ENCODE assay signal across 1 cellular context in the genomic region with DNA sequence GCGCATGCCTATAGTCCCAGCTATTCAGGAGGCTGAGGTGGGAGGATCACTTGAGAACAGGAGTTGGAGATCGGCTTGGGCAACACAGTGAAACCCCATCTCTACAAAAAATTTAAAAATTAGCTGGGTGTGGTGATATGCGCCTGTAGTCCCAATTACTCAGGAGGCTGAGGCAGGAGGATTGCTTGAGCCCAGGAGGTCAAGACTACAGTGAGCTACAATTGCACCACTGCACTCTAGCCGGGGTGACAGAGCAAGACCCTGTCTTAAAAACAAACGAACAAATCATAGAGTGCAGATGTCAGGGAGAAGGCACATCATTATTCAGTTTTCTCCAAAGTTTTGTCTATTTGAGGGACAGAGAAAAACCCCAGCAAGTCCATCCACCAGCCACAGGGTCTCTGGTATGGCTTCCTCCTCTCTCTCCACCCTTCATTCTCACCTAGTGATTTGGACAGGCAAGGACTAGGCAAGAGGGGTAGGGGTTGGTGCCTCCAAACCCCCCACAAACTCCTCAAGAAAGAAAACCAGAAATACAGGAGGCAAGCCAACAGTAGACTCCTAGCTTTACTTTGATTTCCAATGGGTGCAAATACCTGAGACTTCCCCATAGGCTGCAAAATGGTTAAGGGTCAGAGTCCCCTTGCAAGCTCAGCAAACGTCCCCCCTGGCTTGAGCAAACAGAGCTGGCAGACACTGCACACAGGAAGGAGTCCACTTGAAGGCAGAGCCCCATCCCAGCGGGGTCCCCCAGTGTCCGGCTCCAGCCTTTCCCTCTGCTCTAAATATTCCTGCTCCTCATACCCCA.
TF ChIP-seq lines count a peak whose summit lies in the region.

No MANE protein-coding gene starts in this region.

TF ChIP-seq in HepG2, 621 proteins besides CTCF, POLR2A, EP300 and RAD21 (continued from another document and continues in another):
- TF ChIP-seq ZNF570 (CRISPR knock-in tag; IDR thresholded peaks at IDR 0.05; ENCODE audit: borderline replicate concordance): no peak
- no peak for TF ChIP-seq ZNF891 (CRISPR knock-in tag; IDR thresholded peaks at IDR 0.05)
- TF ChIP-seq, protein P1, sequence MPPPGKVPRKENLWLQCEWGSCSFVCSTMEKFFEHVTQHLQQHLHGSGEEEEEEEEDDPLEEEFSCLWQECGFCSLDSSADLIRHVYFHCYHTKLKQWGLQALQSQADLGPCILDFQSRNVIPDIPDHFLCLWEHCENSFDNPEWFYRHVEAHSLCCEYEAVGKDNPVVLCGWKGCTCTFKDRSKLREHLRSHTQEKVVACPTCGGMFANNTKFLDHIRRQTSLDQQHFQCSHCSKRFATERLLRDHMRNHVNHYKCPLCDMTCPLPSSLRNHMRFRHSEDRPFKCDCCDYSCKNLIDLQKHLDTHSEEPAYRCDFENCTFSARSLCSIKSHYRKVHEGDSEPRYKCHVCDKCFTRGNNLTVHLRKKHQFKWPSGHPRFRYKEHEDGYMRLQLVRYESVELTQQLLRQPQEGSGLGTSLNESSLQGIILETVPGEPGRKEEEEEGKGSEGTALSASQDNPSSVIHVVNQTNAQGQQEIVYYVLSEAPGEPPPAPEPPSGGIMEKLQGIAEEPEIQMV (CRISPR knock-in tag; IDR thresholded peaks at IDR 0.05; ENCODE audit: low read depth): no peak
- TF ChIP-seq WIZ (CRISPR knock-in tag; IDR thresholded peaks at IDR 0.05): no peak
- no peak for TF ChIP-seq ZFP36 (IDR thresholded peaks at IDR 0.05; ENCODE audit: borderline replicate concordance, low read depth, low read length, partially characterized antibody)
- no peak for TF ChIP-seq FOXP1 (IDR thresholded peaks at IDR 0.05)
- TF ChIP-seq FOXP1 (CRISPR knock-in tag; IDR thresholded peaks at IDR 0.05): 0 out of 2 replicates have a peak, but pooled peaks have one; percentile 16
- TF ChIP-seq SOX6 (IDR thresholded peaks at IDR 0.05): no peak
- TF ChIP-seq SOX6 (CRISPR knock-in tag; IDR thresholded peaks at IDR 0.05): no peak
- no peak for TF ChIP-seq U2AF2 (IDR thresholded peaks at IDR 0.05; ENCODE audit: low read depth, low read length)
- TF ChIP-seq ZNF563 (CRISPR knock-in tag; IDR thresholded peaks at IDR 0.05): no peak; the same call in 1 of the 2 replicates
- peak; percentile 95 for TF ChIP-seq ZNF652 (CRISPR knock-in tag; IDR thresholded peaks at IDR 0.05; ENCODE audit: borderline replicate concordance, low read depth)
- no peak for TF ChIP-seq ZNF747 (CRISPR knock-in tag; IDR thresholded peaks at IDR 0.05; ENCODE audit: borderline replicate concordance)
- TF ChIP-seq SMAD3 (CRISPR knock-in tag; IDR thresholded peaks at IDR 0.05): no peak
- TF ChIP-seq KDM6A (CRISPR knock-in tag; IDR thresholded peaks at IDR 0.05; ENCODE audit: low read depth): peak; percentile 66
- no peak for TF ChIP-seq ZBTB44 (CRISPR knock-in tag; IDR thresholded peaks at IDR 0.05)
- TF ChIP-seq FOXJ3 (CRISPR knock-in tag; IDR thresholded peaks at IDR 0.05; ENCODE audit: borderline replicate concordance): no peak
- TF ChIP-seq, protein P2, sequence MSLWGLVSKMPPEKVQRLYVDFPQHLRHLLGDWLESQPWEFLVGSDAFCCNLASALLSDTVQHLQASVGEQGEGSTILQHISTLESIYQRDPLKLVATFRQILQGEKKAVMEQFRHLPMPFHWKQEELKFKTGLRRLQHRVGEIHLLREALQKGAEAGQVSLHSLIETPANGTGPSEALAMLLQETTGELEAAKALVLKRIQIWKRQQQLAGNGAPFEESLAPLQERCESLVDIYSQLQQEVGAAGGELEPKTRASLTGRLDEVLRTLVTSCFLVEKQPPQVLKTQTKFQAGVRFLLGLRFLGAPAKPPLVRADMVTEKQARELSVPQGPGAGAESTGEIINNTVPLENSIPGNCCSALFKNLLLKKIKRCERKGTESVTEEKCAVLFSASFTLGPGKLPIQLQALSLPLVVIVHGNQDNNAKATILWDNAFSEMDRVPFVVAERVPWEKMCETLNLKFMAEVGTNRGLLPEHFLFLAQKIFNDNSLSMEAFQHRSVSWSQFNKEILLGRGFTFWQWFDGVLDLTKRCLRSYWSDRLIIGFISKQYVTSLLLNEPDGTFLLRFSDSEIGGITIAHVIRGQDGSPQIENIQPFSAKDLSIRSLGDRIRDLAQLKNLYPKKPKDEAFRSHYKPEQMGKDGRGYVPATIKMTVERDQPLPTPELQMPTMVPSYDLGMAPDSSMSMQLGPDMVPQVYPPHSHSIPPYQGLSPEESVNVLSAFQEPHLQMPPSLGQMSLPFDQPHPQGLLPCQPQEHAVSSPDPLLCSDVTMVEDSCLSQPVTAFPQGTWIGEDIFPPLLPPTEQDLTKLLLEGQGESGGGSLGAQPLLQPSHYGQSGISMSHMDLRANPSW (CRISPR knock-in tag; IDR thresholded peaks at IDR 0.05; ENCODE audit: borderline replicate concordance): no peak
- no peak for TF ChIP-seq FOXO4 (CRISPR knock-in tag; conservative IDR thresholded peaks at IDR 0.05)
- no peak for TF ChIP-seq KLF11 (CRISPR knock-in tag; IDR thresholded peaks at IDR 0.05)
- TF ChIP-seq ZBTB40 (IDR thresholded peaks at IDR 0.05): no peak
- no peak for TF ChIP-seq ZBTB40 (CRISPR knock-in tag; IDR thresholded peaks at IDR 0.05)
- TF ChIP-seq ETV5 (CRISPR knock-in tag; IDR thresholded peaks at IDR 0.05; ENCODE audit: borderline replicate concordance): peak; percentile 58; the same call in 1 of the 2 replicates
- TF ChIP-seq POLR2AphosphoS2 (IDR thresholded peaks at IDR 0.05; ENCODE audit: low read depth, low read length): no peak
- TF ChIP-seq ZNF691 (CRISPR knock-in tag; IDR thresholded peaks at IDR 0.05; ENCODE audit: borderline replicate concordance, low read depth): peak; percentile 55; the same call in 1 of the 2 replicates
- TF ChIP-seq ATF7-NPFF (CRISPR knock-in tag; IDR thresholded peaks at IDR 0.05; ENCODE audit: low read depth): 0 out of 2 replicates have a peak, but pooled peaks have one; percentile 26
- no peak for TF ChIP-seq JUNB (CRISPR knock-in tag; IDR thresholded peaks at IDR 0.05; ENCODE audit: borderline replicate concordance)
- TF ChIP-seq SMYD3 (CRISPR knock-in tag; IDR thresholded peaks at IDR 0.05): no peak
- TF ChIP-seq SAFB2 (CRISPR knock-in tag; IDR thresholded peaks at IDR 0.05; ENCODE audit: borderline replicate concordance, low read depth): 0 out of 2 replicates have a peak, but pooled peaks have one; percentile 6
- peak; percentile 88 for TF ChIP-seq MAFF (IDR thresholded peaks at IDR 0.05; ENCODE audit: low read depth, low read length)
- no peak for TF ChIP-seq ZNF550 (CRISPR knock-in tag; IDR thresholded peaks at IDR 0.05; ENCODE audit: borderline replicate concordance)
- no peak for TF ChIP-seq RFX1 (IDR thresholded peaks at IDR 0.05)
- no peak for TF ChIP-seq RELA (CRISPR knock-in tag; IDR thresholded peaks at IDR 0.05)
- TF ChIP-seq KDM1A (CRISPR knock-in tag; IDR thresholded peaks at IDR 0.05): no peak
- TF ChIP-seq ZNF564 (CRISPR knock-in tag; IDR thresholded peaks at IDR 0.05): no peak
- TF ChIP-seq, protein P3, sequence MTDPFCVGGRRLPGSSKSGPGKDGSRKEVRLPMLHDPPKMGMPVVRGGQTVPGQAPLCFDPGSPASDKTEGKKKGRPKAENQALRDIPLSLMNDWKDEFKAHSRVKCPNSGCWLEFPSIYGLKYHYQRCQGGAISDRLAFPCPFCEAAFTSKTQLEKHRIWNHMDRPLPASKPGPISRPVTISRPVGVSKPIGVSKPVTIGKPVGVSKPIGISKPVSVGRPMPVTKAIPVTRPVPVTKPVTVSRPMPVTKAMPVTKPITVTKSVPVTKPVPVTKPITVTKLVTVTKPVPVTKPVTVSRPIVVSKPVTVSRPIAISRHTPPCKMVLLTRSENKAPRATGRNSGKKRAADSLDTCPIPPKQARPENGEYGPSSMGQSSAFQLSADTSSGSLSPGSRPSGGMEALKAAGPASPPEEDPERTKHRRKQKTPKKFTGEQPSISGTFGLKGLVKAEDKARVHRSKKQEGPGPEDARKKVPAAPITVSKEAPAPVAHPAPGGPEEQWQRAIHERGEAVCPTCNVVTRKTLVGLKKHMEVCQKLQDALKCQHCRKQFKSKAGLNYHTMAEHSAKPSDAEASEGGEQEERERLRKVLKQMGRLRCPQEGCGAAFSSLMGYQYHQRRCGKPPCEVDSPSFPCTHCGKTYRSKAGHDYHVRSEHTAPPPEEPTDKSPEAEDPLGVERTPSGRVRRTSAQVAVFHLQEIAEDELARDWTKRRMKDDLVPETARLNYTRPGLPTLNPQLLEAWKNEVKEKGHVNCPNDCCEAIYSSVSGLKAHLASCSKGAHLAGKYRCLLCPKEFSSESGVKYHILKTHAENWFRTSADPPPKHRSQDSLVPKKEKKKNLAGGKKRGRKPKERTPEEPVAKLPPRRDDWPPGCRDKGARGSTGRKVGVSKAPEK (CRISPR knock-in tag; IDR thresholded peaks at IDR 0.05; ENCODE audit: borderline replicate concordance): no peak
